In the genomic region with DNA sequence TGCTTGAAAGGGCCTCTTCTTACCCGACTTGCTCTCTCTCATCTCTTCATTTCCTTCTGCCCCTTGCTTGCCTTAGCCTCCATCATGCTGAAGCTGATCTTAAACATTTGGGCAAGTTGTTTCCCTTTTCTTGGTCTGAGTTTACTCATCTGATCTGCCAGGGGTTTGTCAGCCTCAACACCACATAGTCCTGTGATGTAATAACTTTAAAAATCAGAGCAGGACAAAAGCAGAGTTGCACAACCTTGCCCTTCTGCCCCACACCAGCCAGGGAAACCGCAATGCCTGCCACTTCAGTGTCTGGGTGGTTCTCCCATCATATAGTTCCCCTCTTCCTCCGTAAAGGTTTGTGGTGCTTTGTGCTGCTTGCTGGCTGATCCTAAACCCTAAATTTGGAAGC, we compare ENCODE assay signal across 1 cellular context.
TF ChIP-seq lines count a peak whose summit lies in the region.

No MANE protein-coding gene starts in this region.

TF ChIP-seq in WTC11, 78 proteins besides CTCF, POLR2A, EP300 and RAD21 (continued from another document):
- TF ChIP-seq, protein P1, sequence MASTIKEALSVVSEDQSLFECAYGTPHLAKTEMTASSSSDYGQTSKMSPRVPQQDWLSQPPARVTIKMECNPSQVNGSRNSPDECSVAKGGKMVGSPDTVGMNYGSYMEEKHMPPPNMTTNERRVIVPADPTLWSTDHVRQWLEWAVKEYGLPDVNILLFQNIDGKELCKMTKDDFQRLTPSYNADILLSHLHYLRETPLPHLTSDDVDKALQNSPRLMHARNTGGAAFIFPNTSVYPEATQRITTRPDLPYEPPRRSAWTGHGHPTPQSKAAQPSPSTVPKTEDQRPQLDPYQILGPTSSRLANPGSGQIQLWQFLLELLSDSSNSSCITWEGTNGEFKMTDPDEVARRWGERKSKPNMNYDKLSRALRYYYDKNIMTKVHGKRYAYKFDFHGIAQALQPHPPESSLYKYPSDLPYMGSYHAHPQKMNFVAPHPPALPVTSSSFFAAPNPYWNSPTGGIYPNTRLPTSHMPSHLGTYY (CRISPR knock-in tag; IDR thresholded peaks at IDR 0.05), result no peak
- TF ChIP-seq ZNF671 (CRISPR knock-in tag; IDR thresholded peaks at IDR 0.05), result no peak
- no peak for TF ChIP-seq NFYB (CRISPR knock-in tag; conservative IDR thresholded peaks at IDR 0.05; ENCODE audit: low read depth)
- no peak for TF ChIP-seq TEAD4 (CRISPR knock-in tag; IDR thresholded peaks at IDR 0.05)
- TF ChIP-seq, protein P2, sequence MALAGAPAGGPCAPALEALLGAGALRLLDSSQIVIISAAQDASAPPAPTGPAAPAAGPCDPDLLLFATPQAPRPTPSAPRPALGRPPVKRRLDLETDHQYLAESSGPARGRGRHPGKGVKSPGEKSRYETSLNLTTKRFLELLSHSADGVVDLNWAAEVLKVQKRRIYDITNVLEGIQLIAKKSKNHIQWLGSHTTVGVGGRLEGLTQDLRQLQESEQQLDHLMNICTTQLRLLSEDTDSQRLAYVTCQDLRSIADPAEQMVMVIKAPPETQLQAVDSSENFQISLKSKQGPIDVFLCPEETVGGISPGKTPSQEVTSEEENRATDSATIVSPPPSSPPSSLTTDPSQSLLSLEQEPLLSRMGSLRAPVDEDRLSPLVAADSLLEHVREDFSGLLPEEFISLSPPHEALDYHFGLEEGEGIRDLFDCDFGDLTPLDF (CRISPR knock-in tag; IDR thresholded peaks at IDR 0.05), result no peak
- no peak for TF ChIP-seq PRDM15 (CRISPR knock-in tag; IDR thresholded peaks at IDR 0.05)
- no peak for TF ChIP-seq ZNF263 (CRISPR knock-in tag; IDR thresholded peaks at IDR 0.05; ENCODE audit: low read depth)
- no peak for TF ChIP-seq ZSCAN18 (CRISPR knock-in tag; IDR thresholded peaks at IDR 0.05)
